12 cellular contexts compared by ENCODE assay signal in genomic region chr1:164754088-164754600, GRCh38.
DNase-seq lines count a peak whose midpoint lies in the region; ATAC-seq and TF ChIP-seq lines count a peak whose summit lies in the region.
"Had no signal": no experiment of that assay in that cellular context is flagged by ENCODE, and none has a peak within 500 bp of the region (broad histone marks: within the 10 kb centered on the region; RNA-seq: fewer than 3 reads in every experiment).

No MANE protein-coding gene starts in this region.

- no peak for TF ChIP-seq CTCF in H9 (conservative IDR thresholded peaks at IDR 0.05)
- no peak for TF ChIP-seq CTCF in lower lobe of right lung (IDR thresholded peaks at IDR 0.05)
- no peak for TF ChIP-seq CTCF in gastrocnemius medialis (IDR thresholded peaks at IDR 0.05 in 4 of 5, conservative IDR thresholded peaks at IDR 0.05 in 1 of 5)

- no peak overlapping the region for H2AFZ ChIP-seq in H9 (ENCODE audit: low read length)

- no peak overlapping the region for H4K91ac ChIP-seq in H9 (ENCODE audit: insufficient read length, low read depth, low read length)

- H3K27ac ChIP-seq in H9 (ENCODE audit: insufficient read length, low read depth, low read length) (no peak overlapping the region), esophagus (ENCODE audit: low read depth in 2 of 2, low read length in 1 of 2) (peak overlapping the region; percentile 43 to 62), lower lobe of right lung (peak overlapping the region; percentile 59), gastrocnemius medialis (peak overlapping the region; percentile 80 to 90 (median 84))

- H2BK120ac ChIP-seq in H9 (ENCODE audit: low read depth, low read length, poor library complexity, severe bottlenecking), result no peak overlapping the region

- no CpG with 5 or more reads among the region's 8 CpGs for WGBS in H9 (ENCODE audit: extremely low coverage, insufficient read length, low lambda C conversion rate)
- 24 to 28% methylated on average over 8 of the region's 8 CpGs for WGBS in esophagus, 2 donors

- H3K27ac Mint-ChIP-seq in H9, result peak overlapping the region; percentile 6 to 88 (median 66); a peak in 6 of 7 replicates
- H3K27ac Mint-ChIP-seq: activated T-helper 2 cell treated with anti-CD3 and anti-CD28 coated beads, Interferon-gamma antibody, Interleukin-2, Interleukin-4, amounts not matched to agents 10 μg/mL and 5 μg/mL and 100 μg/mL, durations not matched to agents 14 hours and 24 hours and 36 hours; CD4-positive, alpha-beta memory T cell; stimulated activated naive B cell treated with anti-CD40 and anti-IgM and Interleukin-4, amounts not matched to agents 10 μg/mL and 1 μg/mL and 100 μg/mL, for 72 hours had no signal

- no peak overlapping the region for H2BK12ac ChIP-seq in H9 (ENCODE audit: insufficient read length, low read depth, low read length)

- no peak for DNase-seq in H9
- no peak for DNase-seq in lower lobe of right lung
- DNase-seq in gastrocnemius medialis, result peak; percentile 41 to 70
- no peak for DNase-seq in NCI-H774 (lab: John Stamatoyannopoulos, UW)
- DNase-seq: CD4-positive, alpha-beta memory T cell; effector CD4-positive, alpha-beta T cell; stimulated activated naive B cell treated with anti-CD40 and anti-IgM and Interleukin-4, amounts not matched to agents 10 μg/mL and 1 μg/mL and 100 μg/mL, for 72 hours had no signal

- H3K4me1 Mint-ChIP-seq in H9, result peaks cover 34 to 53% of the 10 kb centered on the region in 2 experiments
- H3K4me1 Mint-ChIP-seq: CD4-positive, alpha-beta memory T cell; stimulated activated naive B cell treated with anti-CD40 and anti-IgM and Interleukin-4, amounts not matched to agents 10 μg/mL and 1 μg/mL and 100 μg/mL, for 72 hours had no signal

- H2BK15ac ChIP-seq in H9 (ENCODE audit: low read depth, low read length), result no peak overlapping the region

- no peaks in the 10 kb centered on the region for H3K27me3 ChIP-seq in H9 (ENCODE audit: insufficient read depth, low read length)
- no peaks in the 10 kb centered on the region for H3K27me3 ChIP-seq in esophagus (ENCODE audit: control insufficient read depth in 1 of 2, insufficient read depth in 2 of 2, low read length in 2 of 2)
- H3K27me3 ChIP-seq in lower lobe of right lung (ENCODE audit: low read depth), result no peaks in the 10 kb centered on the region
- H3K27me3 ChIP-seq in gastrocnemius medialis, result no peaks in the 10 kb centered on the region

- no peak overlapping the region for H4K5ac ChIP-seq in H9 (ENCODE audit: insufficient read length, low read depth, low read length)

- ATAC-seq in lower lobe of right lung (peak; percentile 54 to 55), gastrocnemius medialis (peak; percentile 83 to 86), GM21390 (IDR thresholded peaks at IDR 0.05; ENCODE audit: unreplicated experiment) (no peak), HG03442 (IDR thresholded peaks at IDR 0.05; ENCODE audit: unreplicated experiment) (no peak), GM21526 (IDR thresholded peaks at IDR 0.05; ENCODE audit: low FRiP score, unreplicated experiment) (no peak)
- ATAC-seq: stimulated activated naive B cell treated with anti-CD40 and anti-IgM and Interleukin-4, amounts not matched to agents 10 μg/mL and 1 μg/mL and 100 μg/mL, for 72 hours had no signal

- no peaks in the 10 kb centered on the region for H3K27me3 Mint-ChIP-seq in H9 (ENCODE audit: low read depth)

- H3K4ac ChIP-seq in H9 (ENCODE audit: low read depth, low read length), result no peak overlapping the region

- no peak overlapping the region for H3K23ac ChIP-seq in H9 (ENCODE audit: insufficient read length, low read depth, low read length)

- in situ Hi-C loops in gastrocnemius medialis (cut with MboI; ENCODE audit: low sequenced_read_pairs in 4 of 4), result no loop called here

- no peak overlapping the region for H3K4me3 Mint-ChIP-seq in H9
- H3K4me3 Mint-ChIP-seq: CD4-positive, alpha-beta memory T cell; stimulated activated naive B cell treated with anti-CD40 and anti-IgM and Interleukin-4, amounts not matched to agents 10 μg/mL and 1 μg/mL and 100 μg/mL, for 72 hours had no signal

- H2BK20ac ChIP-seq in H9 (ENCODE audit: low read depth, low read length, poor library complexity, severe bottlenecking), result no peak overlapping the region

- peaks cover 2% of the 10 kb centered on the region for H4K20me1 ChIP-seq in H9 (ENCODE audit: control insufficient read depth, insufficient read depth, insufficient read length)

- no peaks in the 10 kb centered on the region for H3K9me3 Mint-ChIP-seq in H9
- H3K9me3 Mint-ChIP-seq: activated T-helper 2 cell treated with anti-CD3 and anti-CD28 coated beads, Interferon-gamma antibody, Interleukin-2, Interleukin-4, amounts not matched to agents 10 μg/mL and 5 μg/mL and 100 μg/mL, durations not matched to agents 14 hours and 24 hours and 36 hours; stimulated activated naive B cell treated with anti-CD40 and anti-IgM and Interleukin-4, amounts not matched to agents 10 μg/mL and 1 μg/mL and 100 μg/mL, for 72 hours had no signal

- peak overlapping the region in 1 of 2 donors; percentile 16 for H3K4me3 ChIP-seq in esophagus (ENCODE audit: low read depth in 1 of 2, low read length in 2 of 2)
- H3K4me3 ChIP-seq in lower lobe of right lung, result no peak overlapping the region
- H3K4me3 ChIP-seq in gastrocnemius medialis, result peak overlapping the region; percentile 27 to 39 (median 34)

- H3K36me3 Mint-ChIP-seq in H9 (ENCODE audit: insufficient read depth in 1 of 3, low read depth in 3 of 3), result no peaks in the 10 kb centered on the region; a peak in 2 of 7 replicates
- H3K36me3 Mint-ChIP-seq: CD4-positive, alpha-beta memory T cell; stimulated activated naive B cell treated with anti-CD40 and anti-IgM and Interleukin-4, amounts not matched to agents 10 μg/mL and 1 μg/mL and 100 μg/mL, for 72 hours had no signal

- H3K4me2 ChIP-seq in H9 (ENCODE audit: insufficient read depth, insufficient read length, low read length), result no peak overlapping the region

- no peak overlapping the region for H3K9ac ChIP-seq in H9 (ENCODE audit: extremely low read depth, insufficient read length, low read length)

- no peak overlapping the region for H4K8ac ChIP-seq in H9 (replicated peaks; ENCODE audit: insufficient read length, low read depth, low read length)

- no peak overlapping the region for H3K18ac ChIP-seq in H9 (ENCODE audit: insufficient read length, low read depth, low read length)

- no peaks in the 10 kb centered on the region for H3K36me3 ChIP-seq in esophagus (ENCODE audit: control insufficient read depth in 2 of 2, insufficient read depth in 2 of 2, low read length in 1 of 2)
- H3K36me3 ChIP-seq in lower lobe of right lung, result no peaks in the 10 kb centered on the region
- no peaks in the 10 kb centered on the region for H3K36me3 ChIP-seq in gastrocnemius medialis

- H2AK5ac ChIP-seq in H9 (ENCODE audit: insufficient read length, low read length), result no peak overlapping the region

- no peak overlapping the region for H2BK5ac ChIP-seq in H9 (ENCODE audit: insufficient read length, low read length)

- TF ChIP-seq POLR2A in gastrocnemius medialis (IDR thresholded peaks at IDR 0.05), result no peak

- intact Hi-C loops in lower lobe of right lung (cut with DNase I), result no loop called here
- intact Hi-C loops in gastrocnemius medialis (cut with DNase I; ENCODE audit: low total_unique reads), result no loop called here

- H3K56ac ChIP-seq in H9 (ENCODE audit: insufficient read length, low read depth, low read length), result no peak overlapping the region

- no peaks in the 10 kb centered on the region for H3K23me2 ChIP-seq in H9 (ENCODE audit: insufficient read length, low read depth, low read length, poor library complexity, severe bottlenecking)

- H3K4me1 ChIP-seq in H9 (ENCODE audit: insufficient read depth, low read length) (peaks cover 7% of the 10 kb centered on the region; the same call in 1 of the 2 replicates), esophagus (ENCODE audit: control insufficient read depth in 2 of 2, insufficient read depth in 2 of 2, low read length in 1 of 2) (peaks cover 0 to 4% of the 10 kb centered on the region in 2 donors), lower lobe of right lung (peaks cover 10% of the 10 kb centered on the region), gastrocnemius medialis (peaks cover 52 to 58% of the 10 kb centered on the region in 2 donors)

- no peak overlapping the region for H3K14ac ChIP-seq in H9 (ENCODE audit: insufficient read depth, low read length)

- no peak overlapping the region for H3T11ph ChIP-seq in H9 (ENCODE audit: low read length)

- H3K79me1 ChIP-seq in H9 (ENCODE audit: insufficient read depth, low read depth, low read length, poor library complexity, severe bottlenecking), result peaks cover 3% of the 10 kb centered on the region

- H3K9me3 ChIP-seq in H9 (ENCODE audit: control insufficient read depth, low read depth, low read length) (no peaks in the 10 kb centered on the region), esophagus (ENCODE audit: control insufficient read depth in 2 of 2, insufficient read depth in 1 of 2, low read depth in 1 of 2, low read length in 1 of 2) (no peaks in the 10 kb centered on the region), lower lobe of right lung (no peaks in the 10 kb centered on the region), gastrocnemius medialis (no peaks in the 10 kb centered on the region)

- peaks cover 7% of the 10 kb centered on the region for H3K79me2 ChIP-seq in H9 (ENCODE audit: insufficient read depth, low read length)

Comparison
In these comparisons a context has a peak if more than half of its experiments do, and no peak if none do; other contexts are left out.
1. DNase-seq: peak in gastrocnemius medialis (2 of 2); none in H9 (single experiment), lower lobe of right lung (single experiment) and NCI-H774 (single experiment).
2. ATAC-seq: peak in lower lobe of right lung (2 of 2) and gastrocnemius medialis (2 of 2); none in GM21390 (single experiment), HG03442 (single experiment) and GM21526 (single experiment).